In genomic region chr11:95279921-95280861, GRCh38 we compare ENCODE assay signal across 8 cellular contexts. TPM values are rescaled to one million over a fixed set of nuclear protein-coding genes. Genes with fewer than 3 reads are reported as not detected.
DNase-seq lines count a peak whose midpoint lies in the region; ATAC-seq, FAIRE-seq and TF ChIP-seq lines count a peak whose summit lies in the region.

No MANE protein-coding gene starts in this region.

- H3K4me1 ChIP-seq in heart left ventricle, result peaks cover 0 to 22% (median 1%) of the 10 kb centered on the region in 12 donors
- peaks cover 0 to 5% of the 10 kb centered on the region in 2 donors for H3K4me1 ChIP-seq in right atrium auricular region
- peaks cover 17% of the 10 kb centered on the region for H3K4me1 ChIP-seq in RWPE2 (ENCODE audit: insufficient read depth, poor library complexity, severe bottlenecking)

- WGBS in heart left ventricle, 4 donors, result 54 to 62% (median 58%) methylated on average over 6 of the region's 6 CpGs

- TF ChIP-seq CTCF in heart left ventricle (IDR thresholded peaks at IDR 0.05), result no peak
- no peak for TF ChIP-seq CTCF in right atrium auricular region (IDR thresholded peaks at IDR 0.05)
- no peak for TF ChIP-seq CTCF in RWPE2 (IDR thresholded peaks at IDR 0.05; ENCODE audit: poor library complexity, severe bottlenecking)

- DNase-seq in heart left ventricle (peak in 3 of 5 donors; percentile 17 to 54 (median 30)), right atrium auricular region (ENCODE audit: low spot score) (no peak), RWPE2 (ENCODE audit: low spot score) (no peak), hypothalamus (lab: John Stamatoyannopoulos, UW) (peak in 35 of 51 donors; percentile 5 to 70 (median 35)), urothelium cell line (ENCODE audit: low spot score) (peak; percentile 38), SHP77 treated with DMSO at 0.1 percent for 48 hours (lab: John Stamatoyannopoulos, UW) (no peak), DMS114 treated with DMSO at 0.1 percent for 48 hours (lab: John Stamatoyannopoulos, UW; ENCODE audit: unreplicated experiment) (no peak), T-helper 1 cell (no peak)

- H3K36me3 ChIP-seq in heart left ventricle (no peaks in the 10 kb centered on the region), right atrium auricular region (no peaks in the 10 kb centered on the region), RWPE2 (ENCODE audit: low read depth) (no peaks in the 10 kb centered on the region)

- H3K27ac ChIP-seq in heart left ventricle (peak overlapping the region in 5 of 12 donors; percentile 13 to 50 (median 43)), right atrium auricular region (no peak overlapping the region), RWPE2 (ENCODE audit: poor library complexity, severe bottlenecking) (peak overlapping the region; percentile 16)

- FAIRE-seq in urothelium cell line (lab: Jason Lieb, UNC), result no peak

- H3K4me3 ChIP-seq in heart left ventricle (no peak overlapping the region), right atrium auricular region (no peak overlapping the region), RWPE2 (ENCODE audit: severe bottlenecking) (no peak overlapping the region)

- ATAC-seq in heart left ventricle (peak in 1 of 4 donors; percentile 55), RWPE2 (ENCODE audit: low read depth) (peak; percentile 52; the same call in 1 of the 3 replicates)

- H3K27me3 ChIP-seq in heart left ventricle (no peaks in the 10 kb centered on the region), right atrium auricular region (no peaks in the 10 kb centered on the region), RWPE2 (ENCODE audit: insufficient read depth, poor library complexity, severe bottlenecking) (no peaks in the 10 kb centered on the region)

- no peak for TF ChIP-seq POLR2A in heart left ventricle (IDR thresholded peaks at IDR 0.05)

- no peaks in the 10 kb centered on the region for H3K9me3 ChIP-seq in heart left ventricle
- no peaks in the 10 kb centered on the region for H3K9me3 ChIP-seq in right atrium auricular region
- H3K9me3 ChIP-seq in RWPE2 (ENCODE audit: severe bottlenecking), result no peaks in the 10 kb centered on the region

- intact Hi-C loops in heart left ventricle (cut with DNase I), result no loop called here

RNA-seq across cellular contexts. Expression of gene SESN3, which starts 49.2 kb away (rescaled TPM):
- 10 to 100 TPM in 4 of 9 donors, 1 to 10 TPM in 5; 3.1 to 26.5 (median 5.8) TPM for total RNA-seq in heart left ventricle
- 1 to 10 TPM; 1.0 to 1.2 TPM for polyA plus RNA-seq in heart left ventricle
- total RNA-seq in right atrium auricular region, result 10 to 100 TPM in 1 of 2 donors, 1 to 10 TPM in 1; 9.9 to 13.3 TPM

Comparison
In these comparisons a context has a peak if more than half of its experiments do, and no peak if none do; other contexts are left out.
1. DNase-seq: peak in heart left ventricle (3 of 5), hypothalamus (35 of 51) and urothelium cell line (single experiment); none in right atrium auricular region (single experiment), RWPE2 (single experiment), SHP77 treated with DMSO at 0.1 percent for 48 hours (single experiment), DMS114 treated with DMSO at 0.1 percent for 48 hours (single experiment) and T-helper 1 cell (0 of 5).